ENCODE assay signal across 9 cellular contexts in genomic region chr1:67308136-67308535, GRCh38. TPM values are rescaled to one million over a fixed set of nuclear protein-coding genes. Genes with fewer than 3 reads are reported as not detected.
DNase-seq lines count a peak whose midpoint lies in the region; ATAC-seq and TF ChIP-seq lines count a peak whose summit lies in the region.
"Had no signal": no experiment of that assay in that cellular context is flagged by ENCODE, and none has a peak within 500 bp of the region (broad histone marks: within the 10 kb centered on the region; RNA-seq: fewer than 3 reads in every experiment).

No MANE protein-coding gene starts in this region.

- TF ChIP-seq POLR2A in sigmoid colon (IDR thresholded peaks at IDR 0.05) = no peak

- 30 to 58% methylated on average over 15 of the region's 15 CpGs for WGBS in sigmoid colon, 2 donors

- ATAC-seq in GM19372 (IDR thresholded peaks at IDR 0.05; ENCODE audit: low read depth, unreplicated experiment) (peak; percentile 11), HG03460 (IDR thresholded peaks at IDR 0.05; ENCODE audit: unreplicated experiment) (peak; percentile 24), GM21825 (IDR thresholded peaks at IDR 0.05; ENCODE audit: unreplicated experiment) (no peak)

- no peaks in the 10 kb centered on the region for H3K36me3 ChIP-seq in sigmoid colon

- H3K4me1 ChIP-seq in sigmoid colon = peaks cover 0 to 12% (median 9%) of the 10 kb centered on the region in 4 donors

- H3K9me3 ChIP-seq in sigmoid colon = no peaks in the 10 kb centered on the region

- TF ChIP-seq EP300 in sigmoid colon (IDR thresholded peaks at IDR 0.05) = no peak

- no peak for TF ChIP-seq CTCF in sigmoid colon (IDR thresholded peaks at IDR 0.05)

- no peak overlapping the region for H3K27ac ChIP-seq in sigmoid colon
- H3K27ac ChIP-seq: PC-9 had no signal

- DNase-seq in ecto neural progenitor cell (ENCODE audit: low spot score) (peak; percentile 43), sigmoid colon (no peak), NCI-H146 (lab: John Stamatoyannopoulos, UW) (no peak), NCI-H524 treated with DMSO at 0.1 percent for 48 hours (lab: John Stamatoyannopoulos, UW) (no peak), Ammon's horn (ENCODE audit: low spot score) (no peak)
- DNase-seq: PC-9 had no signal

- H3K4me3 ChIP-seq in sigmoid colon = peak overlapping the region in 3 of 4 donors; percentile 34 to 47 (median 46)
- H3K4me3 ChIP-seq: PC-9 had no signal

- H3K27me3 ChIP-seq in sigmoid colon = peaks cover 9 to 23% (median 14%) of the 10 kb centered on the region in 3 donors

- intact Hi-C loops in sigmoid colon (cut with DNase I) = no loop called here

RNA-seq across cellular contexts. Expression of gene IL12RB2, which starts 0.5 kb away (rescaled TPM):
- 1 to 10 TPM in 2 of 4 donors, under 1 TPM in 1, not detected in 1; 0.99 to 2.1 (median 1.5) TPM for total RNA-seq in sigmoid colon
- 1 to 10 TPM in 1 of 3 donors, not detected in 2; 1.1 TPM for polyA plus RNA-seq in sigmoid colon
- total RNA-seq: PC-9 had no signal
